In the genomic region with DNA sequence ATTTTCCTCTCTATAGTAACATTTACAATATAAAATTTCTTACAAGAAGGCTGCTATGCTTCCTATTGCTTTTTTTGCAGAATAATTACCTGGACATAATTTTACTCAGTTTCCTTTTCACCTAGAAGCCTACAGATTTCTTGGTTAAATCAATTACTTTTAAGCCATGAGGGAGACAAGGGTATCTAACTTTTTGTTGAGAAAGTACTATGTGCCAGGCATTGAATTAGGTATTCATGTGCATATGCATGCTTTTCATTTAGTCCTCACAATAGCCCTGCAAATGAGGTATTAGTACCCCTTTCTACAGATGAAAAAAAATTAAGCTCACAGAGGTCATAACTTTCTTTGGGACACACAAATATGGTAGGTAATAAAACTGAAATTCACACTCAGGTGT, we compare ENCODE assay signal across 29 cellular contexts. TPM values are rescaled to one million over a fixed set of nuclear protein-coding genes. Genes with fewer than 3 reads are reported as not detected.
"Had no signal": no experiment of that assay in that cellular context is flagged by ENCODE, and none has a peak within 500 bp of the region (broad histone marks: within the 10 kb centered on the region; RNA-seq: fewer than 3 reads in every experiment).

No MANE protein-coding gene starts in this region.

- H3K27me3 ChIP-seq: adrenal gland, ascending aorta, body of pancreas, brain microvascular endothelial cell, breast epithelium, cardiac muscle cell had no signal

- ATAC-seq: activated naive CD4-positive, alpha-beta T cell treated with anti-CD3 and anti-CD28 coated beads, Interleukin-2, amount 50 U/mL, for 72 hours; activated naive CD8-positive, alpha-beta T cell treated with anti-CD3 and anti-CD28 coated beads, Interleukin-2, amount 50 U/mL, for 24 hours; activated T-cell treated with anti-CD3 and anti-CD28 coated beads, Interleukin-2, amount 50 U/mL, for 4 hours; activated T-cell treated with anti-CD3 and anti-CD28 coated beads, Interleukin-2, amount 50 U/mL, for 72 hours; activated T-helper 17 cell treated with anti-CD3 and anti-CD28 coated beads, Interleukin-2, amount 50 U/mL, for 72 hours; body of pancreas had no signal

- H3K27ac ChIP-seq: adrenal gland, ascending aorta, body of pancreas, brain microvascular endothelial cell, breast epithelium, cardiac muscle cell had no signal

- H3K9me3 ChIP-seq: adrenal gland, ascending aorta, body of pancreas, breast epithelium had no signal

- H3K36me3 ChIP-seq: breast epithelium had no signal

- DNase-seq: activated effector memory CD4-positive, alpha-beta T cell treated with anti-CD3 and anti-CD28 coated beads, Interleukin-2, amount 50 U/mL, for 16 hours; activated effector memory CD4-positive, alpha-beta T cell treated with Interleukin-2 at 50 U/mL for 16 hours; activated gamma-delta T cell; activated gamma-delta T cell treated with Interleukin-2 at 50 U/mL for 16 hours; activated naive CD4-positive, alpha-beta T cell; activated naive CD4-positive, alpha-beta T cell treated with anti-CD3 and anti-CD28 coated beads for 36 hours; activated naive CD4-positive, alpha-beta T cell treated with anti-CD3 and anti-CD28 coated beads, Interleukin-2, amount 10 ng/mL, durations not matched to agents 7 days and 5 days; activated naive CD4-positive, alpha-beta T cell treated with anti-CD3 and anti-CD28 coated beads, Interleukin-2, amount 50 U/mL, for 16 hours; activated naive CD4-positive, alpha-beta T cell treated with Interleukin-2 at 50 U/mL for 16 hours; activated naive CD8-positive, alpha-beta T cell treated with anti-CD3 and anti-CD28 coated beads for 36 hours; activated naive CD8-positive, alpha-beta T cell treated with anti-CD3 and anti-CD28 coated beads, Interleukin-2, amount 10 ng/mL, durations not matched to agents 7 days and 5 days; activated naive CD8-positive, alpha-beta T cell treated with anti-CD3 and anti-CD28 coated beads, Interleukin-2, amount 50 U/mL, for 24 hours; activated T-cell treated with anti-CD3 and anti-CD28 coated beads, Interleukin-2, amount 50 U/mL, for 24 hours; activated T-cell treated with anti-CD3 and anti-CD28 coated beads, Interleukin-2, amount 50 U/mL, for 4 hours; activated T-cell treated with anti-CD3 and anti-CD28 coated beads, Interleukin-2, amount 50 U/mL, for 48 hours; activated T-cell treated with anti-CD3 and anti-CD28 coated beads, Interleukin-2, amount 50 U/mL, for 72 hours; amniotic stem cell; amygdala; anterior cingulate cortex; aorta; body of pancreas; brain microvascular endothelial cell; caudate nucleus had no signal

- H3K4me1 ChIP-seq: adrenal gland, ascending aorta, body of pancreas, breast epithelium had no signal

- H3K4me3 ChIP-seq: adrenal gland, ascending aorta, body of pancreas, breast epithelium, cardiac muscle cell had no signal

RNA-seq across cellular contexts. Expression of a gene that starts 57.6 kb away (rescaled TPM):
- total RNA-seq: aorta, ascending aorta, breast epithelium had no signal
